In genomic region chr3:42613462-42613861, GRCh38 we compare ENCODE assay signal across 10 cellular contexts. TPM values are rescaled to one million over a fixed set of nuclear protein-coding genes. Genes with fewer than 3 reads are reported as not detected.
DNase-seq lines count a peak whose midpoint lies in the region; ATAC-seq, FAIRE-seq and TF ChIP-seq lines count a peak whose summit lies in the region.
"Had no signal": no experiment of that assay in that cellular context is flagged by ENCODE, and none has a peak within 500 bp of the region (broad histone marks: within the 10 kb centered on the region; RNA-seq: fewer than 3 reads in every experiment).

No MANE protein-coding gene starts in this region.

- peaks cover 0 to 3% (median 1%) of the 10 kb centered on the region in 4 donors for H3K36me3 ChIP-seq in right lobe of liver

- no peak overlapping the region for H3K4me3 ChIP-seq in AG04450 (ENCODE audit: low read depth, low read length)
- no peak overlapping the region for H3K4me3 ChIP-seq in right lobe of liver

- peak; percentile 48 for TF ChIP-seq CTCF in AG04450 (IDR thresholded peaks at IDR 0.05; ENCODE audit: low read depth, low read length)
- peak; percentile 28 to 43 (median 36) for TF ChIP-seq CTCF in right lobe of liver (IDR thresholded peaks at IDR 0.05)

- DNase-seq in AG04450 (ENCODE audit: low read depth, low spot score) (no peak), GM18507 (ENCODE audit: extremely low spot score, insufficient read length, low read depth) (no peak), right lobe of liver (no peak), cortex of kidney (lab: John Stamatoyannopoulos, UW) (no peak)
- DNase-seq in activated CD4-positive, alpha-beta memory T cell treated with anti-CD3 and anti-CD28 coated beads, Interleukin-2, amount 10 ng/mL, durations not matched to agents 7 days and 5 days, result no peak
- DNase-seq: activated naive CD4-positive, alpha-beta T cell; NCI-H1436 had no signal

- no peaks in the 10 kb centered on the region for H3K27me3 Mint-ChIP-seq in activated CD4-positive, alpha-beta memory T cell treated with anti-CD3 and anti-CD28 coated beads, Interleukin-2, amount 10 ng/mL, durations not matched to agents 7 days and 5 days

- peak overlapping the region; percentile 0 for H3K27ac Mint-ChIP-seq in activated CD4-positive, alpha-beta memory T cell treated with anti-CD3 and anti-CD28 coated beads, Interleukin-2, amount 10 ng/mL, durations not matched to agents 7 days and 5 days

- peak; percentile 69 for FAIRE-seq in GM18507 (lab: Jason Lieb, UNC)

- POLR2A ChIA-PET in AG04450 (lab: Yijun Ruan, JAX), result interaction anchor here (1.2 kb wide), 1 partner anchor 13 kb away, joined by 3 read pairs; no protein-coding TSS in a partner anchor
- POLR2A ChIA-PET in activated CD4-positive, alpha-beta memory T cell treated with anti-CD3 and anti-CD28 coated beads, Interleukin-2, amount 10 ng/mL, durations not matched to agents 7 days and 5 days (lab: Charles Lee), result interaction anchor here (1.0 to 5.9 kb wide), 4 partner anchors 12 to 31 kb away, joined by 3 to 35 read pairs (median 4); partner anchors contain the start of genes NKTR and SEC22C

- ATAC-seq in right lobe of liver (peak in 2 of 4 donors; percentile 33 to 47), GM19397 (IDR thresholded peaks at IDR 0.05; ENCODE audit: unreplicated experiment) (no peak), GM21786 (IDR thresholded peaks at IDR 0.05; ENCODE audit: unreplicated experiment) (no peak), GM18498 (IDR thresholded peaks at IDR 0.05; ENCODE audit: unreplicated experiment) (no peak)

- H3K27ac ChIP-seq in AG04450 (ENCODE audit: low read depth, low read length), result no peak overlapping the region
- no peak overlapping the region for H3K27ac ChIP-seq in right lobe of liver

- intact Hi-C loops in right lobe of liver (cut with DNase I), result no loop called here

- H3K9me3 ChIP-seq in AG04450 (ENCODE audit: control insufficient read depth, insufficient read depth, low read length) (no peaks in the 10 kb centered on the region), right lobe of liver (no peaks in the 10 kb centered on the region)

- peaks cover 39% of the 10 kb centered on the region for H3K36me3 Mint-ChIP-seq in activated CD4-positive, alpha-beta memory T cell treated with anti-CD3 and anti-CD28 coated beads, Interleukin-2, amount 10 ng/mL, durations not matched to agents 7 days and 5 days (ENCODE audit: low read depth)

- H3K4me1 ChIP-seq in right lobe of liver, result peaks cover 0 to 19% (median 4%) of the 10 kb centered on the region in 4 donors

- H3K27me3 ChIP-seq in AG04450 (ENCODE audit: control insufficient read depth, insufficient read depth, low read length), result no peaks in the 10 kb centered on the region
- no peaks in the 10 kb centered on the region for H3K27me3 ChIP-seq in right lobe of liver

- 77% methylated on average over 2 of the region's 2 CpGs for WGBS in right lobe of liver (ENCODE audit: insufficient coverage, low coverage, low lambda C conversion rate, missing lambda C conversion rate)

- H3K4me3 Mint-ChIP-seq in activated CD4-positive, alpha-beta memory T cell treated with anti-CD3 and anti-CD28 coated beads, Interleukin-2, amount 10 ng/mL, durations not matched to agents 7 days and 5 days, result no peak overlapping the region

- CTCF ChIA-PET in AG04450 (lab: Charles Lee), result interaction anchor here (0.7 to 2.4 kb wide), 8 partner anchors 9 to 35 kb away, joined by 3 to 14 read pairs (median 4); partner anchors contain the start of gene SS18L2
- CTCF ChIA-PET in activated CD4-positive, alpha-beta memory T cell treated with anti-CD3 and anti-CD28 coated beads, Interleukin-2, amount 10 ng/mL, durations not matched to agents 7 days and 5 days (lab: Charles Lee), result interaction anchor here (1.0 to 2.8 kb wide), 12 partner anchors 8 to 33 kb away, joined by 3 to 30 read pairs (median 6); partner anchors contain the start of genes NKTR, SEC22C and SS18L2

- peaks cover 52% of the 10 kb centered on the region for H3K4me1 Mint-ChIP-seq in activated CD4-positive, alpha-beta memory T cell treated with anti-CD3 and anti-CD28 coated beads, Interleukin-2, amount 10 ng/mL, durations not matched to agents 7 days and 5 days

- H3K9me3 Mint-ChIP-seq in activated CD4-positive, alpha-beta memory T cell treated with anti-CD3 and anti-CD28 coated beads, Interleukin-2, amount 10 ng/mL, durations not matched to agents 7 days and 5 days, result no peaks in the 10 kb centered on the region

- no peak for TF ChIP-seq POLR2A in right lobe of liver (IDR thresholded peaks at IDR 0.05)

RNA-seq across cellular contexts. Expression of gene NKTR, which starts 13.0 kb away (rescaled TPM):
- polyA plus RNA-seq in AG04450 (2011; rRNA removed), result 40.2 and 56.2 TPM in 2 replicates
- polyA minus RNA-seq in AG04450 (2011; rRNA and poly(A)+ RNA removed), result 22.2 and 41.1 TPM in 2 replicates
- total RNA-seq in activated CD4-positive, alpha-beta memory T cell treated with anti-CD3 and anti-CD28 coated beads, Interleukin-2, amount 10 ng/mL, durations not matched to agents 7 days and 5 days, result 10 to 100 TPM; 97.8 to 98.9 TPM
- 10 to 100 TPM; 21.9 to 35.2 (median 28.4) TPM for total RNA-seq in right lobe of liver

RNA-seq across cellular contexts. Expression of gene SS18L2, which starts 22.8 kb away (rescaled TPM):
- polyA plus RNA-seq in AG04450 (2011; rRNA removed), result 28.1 and 36.0 TPM in 2 replicates
- polyA minus RNA-seq in AG04450 (2011; rRNA and poly(A)+ RNA removed), result 11.0 and 11.4 TPM in 2 replicates
- 10 to 100 TPM; 64.4 to 65.1 TPM for total RNA-seq in activated CD4-positive, alpha-beta memory T cell treated with anti-CD3 and anti-CD28 coated beads, Interleukin-2, amount 10 ng/mL, durations not matched to agents 7 days and 5 days
- total RNA-seq in right lobe of liver, result 10 to 100 TPM; 12.0 to 22.8 (median 16.5) TPM

RNA-seq across cellular contexts. Expression of gene SEC22C, which starts 31.7 kb away (rescaled TPM):
- polyA plus RNA-seq in AG04450 (2011; rRNA removed), result 32.3 and 33.0 TPM in 2 replicates
- 18.1 and 19.2 TPM in 2 replicates for polyA minus RNA-seq in AG04450 (2011; rRNA and poly(A)+ RNA removed)
- 10 to 100 TPM; 58.8 to 62.0 TPM for total RNA-seq in activated CD4-positive, alpha-beta memory T cell treated with anti-CD3 and anti-CD28 coated beads, Interleukin-2, amount 10 ng/mL, durations not matched to agents 7 days and 5 days
- total RNA-seq in right lobe of liver, result 10 to 100 TPM; 11.3 to 23.6 (median 13.8) TPM

RNA-seq across cellular contexts. Expression of gene ZBTB47, which starts 40.0 kb away (rescaled TPM):
- polyA plus RNA-seq in AG04450 (2011; rRNA removed), result 7.8 and 11.8 TPM in 2 replicates
- 13.9 and 18.1 TPM in 2 replicates for polyA minus RNA-seq in AG04450 (2011; rRNA and poly(A)+ RNA removed)
- 1 to 10 TPM in 1 of 2 experiments, under 1 TPM in 1; 0.93 to 1.1 TPM for total RNA-seq in activated CD4-positive, alpha-beta memory T cell treated with anti-CD3 and anti-CD28 coated beads, Interleukin-2, amount 10 ng/mL, durations not matched to agents 7 days and 5 days
- total RNA-seq in right lobe of liver, result 1 to 10 TPM; 2.2 to 8.9 (median 4.9) TPM
